ENCODE assay signal across 23 cellular contexts in genomic region chr2:36609507-36609906, GRCh38.
"Had no signal": no experiment of that assay in that cellular context is flagged by ENCODE, and none has a peak within 500 bp of the region (broad histone marks: within the 10 kb centered on the region; RNA-seq: fewer than 3 reads in every experiment).

No MANE protein-coding gene starts in this region.

- H3K36me3 ChIP-seq: MG63 had no signal

- DNase-seq: activated CD4-positive, alpha-beta T cell treated with anti-CD3 and anti-CD28 coated beads for 48 hours; activated CD4-positive, alpha-beta T cell treated with anti-CD3 and anti-CD28 coated beads, Interleukin-2, amount 50 U/mL, for 4 hours; activated CD4-positive, CD25-positive, alpha-beta regulatory T cell treated with anti-CD3 and anti-CD28 coated beads, Interleukin-2, amount 50 U/mL, for 72 hours; activated CD8-positive, alpha-beta memory T cell treated with anti-CD3 and anti-CD28 coated beads, Interleukin-2, amount 50 U/mL, for 48 hours; activated CD8-positive, alpha-beta T cell treated with anti-CD3 and anti-CD28 coated beads, Interleukin-2, amount 10 ng/mL, durations not matched to agents 7 days and 5 days; activated naive CD8-positive, alpha-beta T cell treated with anti-CD3 and anti-CD28 coated beads, Interleukin-2, amount 50 U/mL, for 24 hours; activated T-cell treated with anti-CD3 and anti-CD28 coated beads, Interleukin-2, amount 50 U/mL, for 1 hour; amygdala; MG63; MV-4-11; NCI-H1092 treated with DMSO at 0.1 percent for 48 hours; NCI-H1694 treated with DMSO at 0.1 percent for 48 hours; NCI-H2029 treated with DMSO at 0.1 percent for 48 hours; NCI-H345; NCI-H510A treated with DMSO at 0.1 percent for 48 hours; PC-9; SHP77 treated with DMSO at 0.1 percent for 48 hours; T-helper 9 cell had no signal

- H3K27me3 ChIP-seq: MG63 had no signal

- H3K9me3 Mint-ChIP-seq: activated naive CD4-positive, alpha-beta T cell treated with anti-CD3 and anti-CD28 coated beads, Interleukin-2, amount 50 U/mL, for 24 hours; activated naive CD8-positive, alpha-beta T cell treated with anti-CD3 and anti-CD28 coated beads, Interleukin-2, amount 50 U/mL, for 24 hours; brain; central memory CD8-positive, alpha-beta T cell; T-helper 1 cell treated with Interleukin-12 subunit alpha and Interleukin-12 subunit beta and Interleukin-4 antibody, amounts not matched to agents 30 μg/mL and 1 μg/mL, for 36 hours; WTC11 had no signal

- H2AFZ ChIP-seq: PC-9 had no signal

- H3K4me3 Mint-ChIP-seq: activated CD8-positive, alpha-beta T cell treated with anti-CD3 and anti-CD28 coated beads, Interleukin-2, amount 10 ng/mL, durations not matched to agents 7 days and 5 days; activated naive CD4-positive, alpha-beta T cell treated with anti-CD3 and anti-CD28 coated beads, Interleukin-2, amount 50 U/mL, for 24 hours; activated naive CD8-positive, alpha-beta T cell treated with anti-CD3 and anti-CD28 coated beads, Interleukin-2, amount 50 U/mL, for 24 hours; brain; central memory CD8-positive, alpha-beta T cell; T-helper 1 cell treated with Interleukin-12 subunit alpha and Interleukin-12 subunit beta and Interleukin-4 antibody, amounts not matched to agents 30 μg/mL and 1 μg/mL, for 36 hours; WTC11 had no signal

- H3K36me3 Mint-ChIP-seq: activated naive CD4-positive, alpha-beta T cell treated with anti-CD3 and anti-CD28 coated beads, Interleukin-2, amount 50 U/mL, for 24 hours; brain; WTC11 had no signal

- H3K4me3 ChIP-seq: MG63, PC-9 had no signal

- H3K27ac Mint-ChIP-seq: activated CD8-positive, alpha-beta T cell treated with anti-CD3 and anti-CD28 coated beads, Interleukin-2, amount 10 ng/mL, durations not matched to agents 7 days and 5 days; activated naive CD4-positive, alpha-beta T cell treated with anti-CD3 and anti-CD28 coated beads, Interleukin-2, amount 50 U/mL, for 24 hours; activated naive CD8-positive, alpha-beta T cell treated with anti-CD3 and anti-CD28 coated beads, Interleukin-2, amount 50 U/mL, for 24 hours; brain; T-helper 1 cell treated with Interleukin-12 subunit alpha and Interleukin-12 subunit beta and Interleukin-4 antibody, amounts not matched to agents 30 μg/mL and 1 μg/mL, for 36 hours; WTC11 had no signal

- H3K9me3 ChIP-seq: MG63 had no signal

- H3K27ac ChIP-seq: PC-9 had no signal

- H3K4me2 ChIP-seq: PC-9 had no signal

- ATAC-seq: activated CD8-positive, alpha-beta T cell treated with anti-CD3 and anti-CD28 coated beads, Interleukin-2, amount 10 ng/mL, durations not matched to agents 7 days and 5 days; activated naive CD8-positive, alpha-beta T cell treated with anti-CD3 and anti-CD28 coated beads, Interleukin-2, amount 50 U/mL, for 24 hours; WTC11 had no signal

- H3K4me1 Mint-ChIP-seq: activated naive CD4-positive, alpha-beta T cell treated with anti-CD3 and anti-CD28 coated beads, Interleukin-2, amount 50 U/mL, for 24 hours; activated naive CD8-positive, alpha-beta T cell treated with anti-CD3 and anti-CD28 coated beads, Interleukin-2, amount 50 U/mL, for 24 hours; central memory CD8-positive, alpha-beta T cell had no signal
